20 cellular contexts compared by ENCODE assay signal in genomic region chr13:114154476-114154875, GRCh38. TPM values are rescaled to one million over a fixed set of nuclear protein-coding genes. Genes with fewer than 3 reads are reported as not detected.
DNase-seq lines count a peak whose midpoint lies in the region; ATAC-seq, FAIRE-seq and TF ChIP-seq lines count a peak whose summit lies in the region.
"Had no signal": no experiment of that assay in that cellular context is flagged by ENCODE, and none has a peak within 500 bp of the region (broad histone marks: within the 10 kb centered on the region; RNA-seq: fewer than 3 reads in every experiment).

No MANE protein-coding gene starts in this region.

- no peak overlapping the region for H3K9ac ChIP-seq in GM12878 (ENCODE audit: control insufficient read depth, insufficient read depth, low read length)

- TF ChIP-seq POLR2A in GM12878 (IDR thresholded peaks at IDR 0.05; ENCODE audit: low read depth, low read length): no peak

- SMC1A ChIA-PET in GM12878 (lab: Charles Lee; ENCODE audit: uncharacterized antibody, unreplicated experiment): no interaction called here

- CTCF ChIA-PET in OCI-LY7 (lab: Charles Lee; ENCODE audit: unreplicated experiment): no interaction called here
- CTCF ChIA-PET in GM12878 (lab: Yijun Ruan, JAX): no interaction called here

- TF ChIP-seq CTCF in OCI-LY7 (conservative IDR thresholded peaks at IDR 0.05; ENCODE audit: low read length) (no peak), GM12878 (IDR thresholded peaks at IDR 0.05 in 2 of 3, conservative IDR thresholded peaks at IDR 0.05 in 1 of 3; ENCODE audit: control insufficient read depth in 2 of 3, extremely low read depth in 1 of 3, insufficient read depth in 1 of 3, low read depth in 3 of 3, low read length in 3 of 3) (no peak), hepatocyte (IDR thresholded peaks at IDR 0.05; ENCODE audit: poor library complexity) (no peak)

- H3K4me1 ChIP-seq in OCI-LY7 (ENCODE audit: insufficient read depth, low read length, poor library complexity, severe bottlenecking) (peaks cover 5% of the 10 kb centered on the region), GM12878 (ENCODE audit: control insufficient read depth, insufficient read depth, low read length) (peaks cover 2% of the 10 kb centered on the region), hepatocyte (ENCODE audit: insufficient read depth) (no peaks in the 10 kb centered on the region)

- in situ Hi-C loops in GM12878 (cut with MboI): no loop called here

- RAD21 ChIA-PET in GM12878 (lab: Charles Lee; ENCODE audit: unreplicated experiment): no interaction called here

- no peaks in the 10 kb centered on the region for H3K36me3 ChIP-seq in OCI-LY7 (ENCODE audit: insufficient read depth, low read length)
- H3K36me3 ChIP-seq in GM12878 (ENCODE audit: control insufficient read depth in 2 of 2, insufficient read depth in 2 of 2, low read length in 1 of 2): no peaks in the 10 kb centered on the region
- H3K36me3 ChIP-seq in hepatocyte (replicated peaks; ENCODE audit: insufficient read depth, low read depth): no peaks in the 10 kb centered on the region
- H3K36me3 ChIP-seq: esophagus squamous epithelium, neutrophil, vagina, WERI-Rb-1 had no signal

- no peak for FAIRE-seq in GM12878 (lab: Jason Lieb, UNC)
- FAIRE-seq in frontal cortex (lab: Jason Lieb, UNC): no peak
- FAIRE-seq: bronchial epithelial cell, islet of Langerhans had no signal

- intact Hi-C loops in OCI-LY7 (cut with micrococcal nuclease; ENCODE audit: unreplicated experiment) (no loop called here), GM12878 (cut with micrococcal nuclease; ENCODE audit: unreplicated experiment) (no loop called here)

- H3K9me3 ChIP-seq in OCI-LY7 (ENCODE audit: low read length) (no peaks in the 10 kb centered on the region), GM12878 (replicated peaks; ENCODE audit: control insufficient read depth, insufficient read depth, low read length) (no peaks in the 10 kb centered on the region), hepatocyte (ENCODE audit: low read depth) (no peaks in the 10 kb centered on the region)
- H3K9me3 ChIP-seq: esophagus squamous epithelium, neutrophil, vagina had no signal

- H3K27ac ChIP-seq in OCI-LY7 (ENCODE audit: low read depth, low read length, poor library complexity, severe bottlenecking): no peak overlapping the region
- H3K27ac ChIP-seq in GM12878 (ENCODE audit: control insufficient read depth, insufficient read depth): no peak overlapping the region
- no peak overlapping the region for H3K27ac ChIP-seq in hepatocyte
- H3K27ac ChIP-seq: esophagus squamous epithelium, neutrophil, vagina, WERI-Rb-1 had no signal

- H3K27me3 ChIP-seq in GM12878 (replicated peaks in 1 of 2; ENCODE audit: control insufficient read depth in 2 of 2, insufficient read depth in 2 of 2, low read length in 1 of 2) (peaks cover 0 to 3% of the 10 kb centered on the region in 2 experiments; a peak in 1 of 4 replicates), hepatocyte (no peaks in the 10 kb centered on the region)
- H3K27me3 ChIP-seq: vagina had no signal

- DNase-seq in activated T-cell treated with anti-CD3 and anti-CD28 coated beads, Interleukin-2, amount 50 U/mL, for 1 hour: peak; percentile 36
- no peak for DNase-seq in activated T-cell treated with anti-CD3 and anti-CD28 coated beads for 4 hours
- peak; percentile 25 for DNase-seq in OCI-LY7 (ENCODE audit: low spot score)
- no peak for DNase-seq in GM12878 (ENCODE audit: low read depth, low spot score)
- DNase-seq in stimulated activated naive CD8-positive, alpha-beta T cell treated with anti-CD3 and anti-CD28 coated beads, Interleukin-15, Interleukin-2, amounts not matched to agents 100 U/mL and 50 U/mL, for 24 hours: peak; percentile 42
- DNase-seq in epidermal melanocyte (ENCODE audit: insufficient read length, low spot score): no peak
- DNase-seq in frontal cortex (ENCODE audit: low spot score in 2 of 2): no peak
- no peak for DNase-seq in hepatocyte (ENCODE audit: low spot score)
- DNase-seq: esophagus squamous epithelium; mesenchymal stem cell; NCI-H1417; stimulated activated naive CD4-positive, alpha-beta T cell; WERI-Rb-1 had no signal

- no peak for TF ChIP-seq EP300 in GM12878 (IDR thresholded peaks at IDR 0.05; ENCODE audit: borderline replicate concordance in 1 of 2, control insufficient read depth in 1 of 2, low read depth in 2 of 2, low read length in 2 of 2)

- no peak overlapping the region for H3K4me2 ChIP-seq in OCI-LY7 (ENCODE audit: low read length)
- no peak overlapping the region for H3K4me2 ChIP-seq in GM12878 (ENCODE audit: control insufficient read depth, insufficient read depth)
- no peak overlapping the region for H3K4me2 ChIP-seq in hepatocyte

- H3K79me2 ChIP-seq in OCI-LY7 (ENCODE audit: insufficient read depth, low read depth, low read length): no peaks in the 10 kb centered on the region
- H3K79me2 ChIP-seq in GM12878 (ENCODE audit: control insufficient read depth, insufficient read depth, low read length): no peaks in the 10 kb centered on the region
- no peaks in the 10 kb centered on the region for H3K79me2 ChIP-seq in hepatocyte

- ATAC-seq in GM12878: peak; percentile 33
- ATAC-seq in stimulated activated naive CD8-positive, alpha-beta T cell treated with anti-CD3 and anti-CD28 coated beads, Interleukin-15, Interleukin-2, amounts not matched to agents 100 U/mL and 50 U/mL, for 24 hours: peak; percentile 68
- ATAC-seq: HCT116 had no signal

- 17% methylated on average over 9 of the region's 9 CpGs for WGBS in GM12878 (ENCODE audit: insufficient coverage, insufficient replicate concordance, low lambda C conversion rate, missing lambda C conversion rate)
- 88% methylated on average over 9 of the region's 9 CpGs for WGBS in hepatocyte (ENCODE audit: low lambda C conversion rate, missing lambda C conversion rate)

- H3K4me3 ChIP-seq in OCI-LY7 (ENCODE audit: low read depth, low read length, poor library complexity, severe bottlenecking): no peak overlapping the region
- no peak overlapping the region for H3K4me3 ChIP-seq in GM12878
- H3K4me3 ChIP-seq in hepatocyte: no peak overlapping the region
- H3K4me3 ChIP-seq: esophagus squamous epithelium, vagina had no signal

- H4K20me1 ChIP-seq in OCI-LY7 (ENCODE audit: insufficient read depth, low read length) (no peaks in the 10 kb centered on the region), GM12878 (ENCODE audit: control insufficient read depth, insufficient read depth) (no peaks in the 10 kb centered on the region), hepatocyte (ENCODE audit: insufficient read depth, poor library complexity, severe bottlenecking) (no peaks in the 10 kb centered on the region)

- no peak for TF ChIP-seq RAD21 in GM12878 (IDR thresholded peaks at IDR 0.05; ENCODE audit: insufficient read depth, low read depth, low read length)

- H2AFZ ChIP-seq in OCI-LY7 (ENCODE audit: low read length): no peak overlapping the region
- H2AFZ ChIP-seq in GM12878 (ENCODE audit: control insufficient read depth, low read depth, low read length): no peak overlapping the region
- H2AFZ ChIP-seq in hepatocyte: no peak overlapping the region

- H3K9me2 ChIP-seq in OCI-LY7 (ENCODE audit: insufficient read depth, low read length) (no peaks in the 10 kb centered on the region), hepatocyte (replicated peaks; ENCODE audit: insufficient read depth) (no peaks in the 10 kb centered on the region)

- POLR2A ChIA-PET in OCI-LY7 (lab: Charles Lee): no interaction called here
- POLR2A ChIA-PET in GM12878 (lab: Charles Lee): no interaction called here

- no TSS peak for BruUV-seq in OCI-LY7 (replicated peaks; lab: Mats Ljungman, UMichigan)
- BruUV-seq in GM12878 (replicated peaks; lab: Mats Ljungman, UMichigan): no TSS peak

RNA-seq across cellular contexts. Expression of gene RASA3, which starts 22.1 kb away (rescaled TPM):
- total RNA-seq in OCI-LY7 (2014; rRNA removed; shearing (Covaris generic)): 3.6 and 4.4 TPM in 2 replicates
- total RNA-seq in OCI-LY7 (2022) (15.0 and 17.9 TPM in 2 replicates), GM12878 (2014; rRNA removed) (18.2 and 19.1 TPM in 2 replicates), GM12878 (2014; rRNA removed; fragmentation: Illumina TruSeq; extraction: Trizol) (14.6 and 16.6 TPM in 2 replicates), GM12878 (2021) (29.4 and 33.9 TPM in 2 replicates), frontal cortex (12.6 TPM), hepatocyte (4.3 and 6.1 TPM in 2 replicates)
- 26.7 and 27.7 TPM in 2 replicates for total RNA-seq in GM12878 (2013; cell fraction: nucleolus; rRNA removed)
- polyA plus RNA-seq in GM12878 (2011; ENCODE audit: low read depth): 6.4 TPM
- polyA plus RNA-seq in GM12878 (2011; rRNA removed) (10.5 and 15.0 TPM in 2 replicates), GM12878 (2014; fragmentation: Illumina TruSeq; extraction: Trizol) (13.8 and 19.8 TPM in 2 replicates), GM12878 (2014; fragmentation: Nextera tagmentation; extraction: Ambion mirVana) (1 to 10 TPM in 1 of 2 experiments, under 1 TPM in 1; 0.79 to 2.1 TPM), GM12878 (2014; rRNA removed) (28.5 and 29.0 TPM in 2 replicates), GM12878 (2016; fragmentation: Nextera tagmentation; extraction: Ambion mirVana) (10 to 100 TPM; 16.5 to 18.6 TPM), hepatocyte (5.6 and 5.8 TPM in 2 replicates)
- polyA plus RNA-seq in GM12878 (2011; cell fraction: cytosol; rRNA removed): 15.9 and 18.4 TPM in 2 replicates
- 30.3 and 33.9 TPM in 2 replicates for polyA plus RNA-seq in GM12878 (2011; cell fraction: nucleus; rRNA removed)
- polyA plus RNA-seq in GM12878 (2012): 13.9 and 16.8 TPM in 2 replicates
- polyA minus RNA-seq in GM12878 (2011; rRNA and poly(A)+ RNA removed): 11.9 and 19.9 TPM in 2 replicates
- 7.7 and 7.9 TPM in 2 replicates for polyA minus RNA-seq in GM12878 (2011; cell fraction: cytosol; rRNA and poly(A)+ RNA removed)
- 7.3 and 11.3 TPM in 2 replicates for polyA minus RNA-seq in GM12878 (2011; cell fraction: nucleus; rRNA and poly(A)+ RNA removed)

RNA-seq across cellular contexts. Expression of gene CFAP97D2, which starts 24.6 kb away (rescaled TPM):
- not detected in 2 replicates for total RNA-seq in OCI-LY7 (2014; rRNA removed; shearing (Covaris generic))
- total RNA-seq in OCI-LY7 (2022): not detected in 2 replicates
- not detected in 2 replicates for total RNA-seq in GM12878 (2013; cell fraction: nucleolus; rRNA removed)
- total RNA-seq in GM12878 (2014; rRNA removed): not detected in 2 replicates
- total RNA-seq in GM12878 (2014; rRNA removed; fragmentation: Illumina TruSeq; extraction: Trizol): not detected in 2 replicates
- not detected in 2 replicates for total RNA-seq in GM12878 (2021)
- not detected for polyA plus RNA-seq in GM12878 (2011; ENCODE audit: low read depth)
- polyA plus RNA-seq in GM12878 (2011; rRNA removed): not detected in 2 replicates
- polyA plus RNA-seq in GM12878 (2011; cell fraction: cytosol; rRNA removed): not detected in 2 replicates
- polyA plus RNA-seq in GM12878 (2011; cell fraction: nucleus; rRNA removed): not detected in 2 replicates
- not detected in 2 replicates for polyA plus RNA-seq in GM12878 (2012)
- not detected in 2 replicates for polyA plus RNA-seq in GM12878 (2014; fragmentation: Illumina TruSeq; extraction: Trizol)
- not detected for polyA plus RNA-seq in GM12878 (2014; fragmentation: Nextera tagmentation; extraction: Ambion mirVana)
- not detected in 2 replicates for polyA plus RNA-seq in GM12878 (2014; rRNA removed)
- not detected for polyA plus RNA-seq in GM12878 (2016; fragmentation: Nextera tagmentation; extraction: Ambion mirVana)
- polyA minus RNA-seq in GM12878 (2011; rRNA and poly(A)+ RNA removed): not detected in 2 replicates
- polyA minus RNA-seq in GM12878 (2011; cell fraction: cytosol; rRNA and poly(A)+ RNA removed): not detected in 2 replicates
- polyA minus RNA-seq in GM12878 (2011; cell fraction: nucleus; rRNA and poly(A)+ RNA removed): not detected in 2 replicates
- total RNA-seq in frontal cortex: not detected
- not detected in 2 replicates for total RNA-seq in hepatocyte
- polyA plus RNA-seq in hepatocyte: not detected in 2 replicates
- total RNA-seq: bronchial epithelial cell, esophagus squamous epithelium, LHCN-M2, renal cortical epithelial cell, vagina had no signal

Comparison
In these comparisons a context has a peak if more than half of its experiments do, and no peak if none do; other contexts are left out.
1. DNase-seq: peak in activated T-cell treated with anti-CD3 and anti-CD28 coated beads, Interleukin-2, amount 50 U/mL, for 1 hour (single experiment), OCI-LY7 (single experiment) and stimulated activated naive CD8-positive, alpha-beta T cell treated with anti-CD3 and anti-CD28 coated beads, Interleukin-15, Interleukin-2, amounts not matched to agents 100 U/mL and 50 U/mL, for 24 hours (single experiment); none in activated T-cell treated with anti-CD3 and anti-CD28 coated beads for 4 hours (single experiment), GM12878 (single experiment), epidermal melanocyte (single experiment), frontal cortex (0 of 2) and hepatocyte (single experiment).